In the genomic region with DNA sequence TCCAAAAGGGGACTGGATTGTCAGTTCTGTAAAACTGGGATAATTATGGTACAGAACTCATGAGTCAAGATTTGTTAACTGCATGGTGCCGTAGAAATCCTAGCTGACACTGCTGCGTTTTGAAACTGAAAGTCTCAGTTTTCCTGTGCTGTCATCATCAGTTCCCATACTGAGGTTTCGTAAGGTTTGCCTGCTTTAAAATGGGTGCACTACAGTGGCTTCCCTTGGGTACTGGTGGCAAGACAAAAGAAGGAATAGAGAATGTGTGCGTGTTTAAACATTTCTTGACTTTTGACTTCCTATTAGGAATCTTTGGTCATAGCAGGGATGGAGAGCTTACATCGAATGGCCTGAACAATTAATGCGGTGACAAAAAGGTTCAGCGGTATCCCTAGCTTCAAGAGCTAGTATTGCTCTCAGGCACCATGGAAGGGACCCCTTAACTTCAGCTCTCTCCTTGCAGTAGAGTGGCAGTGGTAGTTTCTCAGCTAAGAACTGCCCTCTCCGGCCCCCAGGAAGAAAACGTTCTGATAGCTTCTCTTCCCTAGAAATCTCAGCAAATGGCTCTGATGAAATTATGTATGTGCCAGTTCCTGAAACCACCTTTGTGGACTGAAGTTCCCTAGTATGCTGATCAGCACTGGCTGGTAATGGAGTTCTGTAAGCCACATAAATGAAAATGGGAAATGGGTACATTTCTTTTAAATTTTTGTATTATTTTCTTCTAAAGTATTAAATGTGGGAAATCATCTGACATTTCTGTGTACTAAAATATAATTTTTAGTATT, we compare ENCODE assay signal across 8 cellular contexts. TPM values are rescaled to one million over a fixed set of nuclear protein-coding genes. Genes with fewer than 3 reads are reported as not detected.
DNase-seq lines count a peak whose midpoint lies in the region; ATAC-seq and TF ChIP-seq lines count a peak whose summit lies in the region.

No MANE protein-coding gene starts in this region.

- peak overlapping the region; percentile 60 for H3K9ac ChIP-seq in mesenchymal stem cell (ENCODE audit: low read length)

- no peaks in the 10 kb centered on the region for H3K9me3 ChIP-seq in mesenchymal stem cell (ENCODE audit: control insufficient read depth, low read length)
- no peaks in the 10 kb centered on the region for H3K9me3 ChIP-seq in vagina

- H3K79me1 ChIP-seq in mesenchymal stem cell (replicated peaks; ENCODE audit: low read length, poor library complexity, severe bottlenecking) = peaks cover 31% of the 10 kb centered on the region

- H2BK15ac ChIP-seq in mesenchymal stem cell (ENCODE audit: low read depth, poor library complexity, severe bottlenecking) = no peak overlapping the region

- ATAC-seq in GM18508 (IDR thresholded peaks at IDR 0.05; ENCODE audit: insufficient read depth, unreplicated experiment) = peak; percentile 70

- intact Hi-C loops in vagina (cut with DNase I) = no loop called here

- DNase-seq in HCEC 1CT (peak; percentile 77), RPMI8226 (peak; percentile 82), mesenchymal stem cell (peak; percentile 86), vagina (ENCODE audit: extremely low spot score in 2 of 2) (no peak), kidney glomerular epithelial cell (lab: John Stamatoyannopoulos, UW) (no peak), COLO829 (ENCODE audit: low spot score) (no peak), foreskin melanocyte (no peak)

- H3K14ac ChIP-seq in mesenchymal stem cell (ENCODE audit: low read length in 2 of 2) = no peak overlapping the region

- no peak for TF ChIP-seq CTCF in vagina (IDR thresholded peaks at IDR 0.05)

- H3K27ac ChIP-seq in mesenchymal stem cell (ENCODE audit: low read length, poor library complexity, severe bottlenecking) (no peak overlapping the region), vagina (no peak overlapping the region)

- H2BK12ac ChIP-seq in mesenchymal stem cell (ENCODE audit: low read length in 2 of 2) = peak overlapping the region in 1 of 2 experiments; percentile 37

- H4K8ac ChIP-seq in mesenchymal stem cell (ENCODE audit: low read length) = no peak overlapping the region

- no peak overlapping the region for H3K4ac ChIP-seq in mesenchymal stem cell (ENCODE audit: low read depth in 1 of 2, low read length in 2 of 2)

- H2BK120ac ChIP-seq in mesenchymal stem cell (ENCODE audit: low read depth, low read length) = no peak overlapping the region

- H3K4me2 ChIP-seq in mesenchymal stem cell (ENCODE audit: low read length, poor library complexity, severe bottlenecking) = peak overlapping the region; percentile 67

- no peak overlapping the region for H3K23ac ChIP-seq in mesenchymal stem cell (ENCODE audit: low read length in 2 of 2)

- H3K27me3 ChIP-seq in mesenchymal stem cell (ENCODE audit: control insufficient read depth in 1 of 2, insufficient read depth in 1 of 2, low read length in 2 of 2) (no peaks in the 10 kb centered on the region), vagina (no peaks in the 10 kb centered on the region)

- H2BK5ac ChIP-seq in mesenchymal stem cell (ENCODE audit: low read depth, low read length, poor library complexity, severe bottlenecking) = no peak overlapping the region

- 84% methylated on average over 9 of the region's 9 CpGs for WGBS in mesenchymal stem cell

- no peak overlapping the region for H2AFZ ChIP-seq in mesenchymal stem cell (ENCODE audit: low read depth, low read length)

- peaks cover 0 to 8% of the 10 kb centered on the region in 2 experiments for H3K36me3 ChIP-seq in mesenchymal stem cell (ENCODE audit: control insufficient read depth in 1 of 2, insufficient read depth in 2 of 2, low read depth in 1 of 2, low read length in 2 of 2)
- H3K36me3 ChIP-seq in vagina = no peaks in the 10 kb centered on the region

- H3K4me3 ChIP-seq in mesenchymal stem cell (ENCODE audit: insufficient read depth in 1 of 2, low read depth in 1 of 2, low read length in 2 of 2) = peak overlapping the region in 1 of 2 experiments; percentile 62
- H3K4me3 ChIP-seq in vagina = no peak overlapping the region

- H2AK5ac ChIP-seq in mesenchymal stem cell (ENCODE audit: low read length, severe bottlenecking) = peak overlapping the region; percentile 70

- peaks cover 5% of the 10 kb centered on the region for H3K4me1 ChIP-seq in mesenchymal stem cell (ENCODE audit: control insufficient read depth, insufficient read depth, low read depth, low read length)
- peaks cover 19% of the 10 kb centered on the region for H3K4me1 ChIP-seq in vagina

- no peak for TF ChIP-seq POLR2A in vagina (IDR thresholded peaks at IDR 0.05)

- H4K91ac ChIP-seq in mesenchymal stem cell (ENCODE audit: low read length) = peak overlapping the region; percentile 61

- H3K18ac ChIP-seq in mesenchymal stem cell (ENCODE audit: low read depth in 1 of 2, low read length in 2 of 2) = peak overlapping the region in 1 of 2 experiments; percentile 75

RNA-seq across cellular contexts. Expression of gene ANO6, which starts 28.9 kb away (rescaled TPM):
- polyA plus RNA-seq in mesenchymal stem cell (2013, experiment 1 of 2) = 51.1 TPM
- 50.0 TPM for polyA plus RNA-seq in mesenchymal stem cell (2013, experiment 2 of 2)
- total RNA-seq in vagina = 48.4 TPM

Comparison
In these comparisons a context has a peak if more than half of its experiments do, and no peak if none do; other contexts are left out.
1. DNase-seq: peak in HCEC 1CT (single experiment), RPMI8226 (single experiment) and mesenchymal stem cell (single experiment); none in vagina (0 of 2), kidney glomerular epithelial cell (single experiment), COLO829 (single experiment) and foreskin melanocyte (single experiment).